ENCODE assay signal across 20 cellular contexts in the genomic region with DNA sequence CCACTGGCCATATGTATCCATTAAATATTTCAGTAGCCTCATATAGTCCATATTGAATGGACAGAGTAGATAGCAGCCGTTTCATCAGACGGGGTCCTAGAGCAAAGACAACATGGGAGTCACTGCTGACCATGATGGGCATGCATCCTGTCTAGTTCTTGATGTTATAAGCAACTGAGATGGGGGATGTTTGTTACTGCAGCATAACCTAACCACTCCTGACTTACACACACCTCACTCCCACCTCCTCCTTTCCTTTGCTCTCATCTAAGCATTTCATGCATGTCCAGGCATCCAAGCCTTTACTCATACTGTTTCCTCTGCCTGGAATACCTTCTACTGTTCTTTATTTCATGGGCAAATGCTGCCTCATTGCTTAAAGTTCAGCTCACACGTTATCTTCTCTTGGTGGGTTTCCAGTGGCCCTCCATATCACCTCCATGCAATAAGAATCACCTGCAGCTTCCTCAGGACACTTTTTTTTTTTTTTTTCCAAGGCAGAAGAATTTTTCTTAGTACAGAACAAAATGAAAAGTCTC.
DNase-seq lines count a peak whose midpoint lies in the region; ATAC-seq, FAIRE-seq and TF ChIP-seq lines count a peak whose summit lies in the region.
"Had no signal": no experiment of that assay in that cellular context is flagged by ENCODE, and none has a peak within 500 bp of the region (broad histone marks: within the 10 kb centered on the region; RNA-seq: fewer than 3 reads in every experiment).

No MANE protein-coding gene starts in this region.

- H2BK12ac ChIP-seq in trophoblast cell (ENCODE audit: low read length), result no peak overlapping the region

- H3K4me2 ChIP-seq in HepG2 (ENCODE audit: low read depth, low read length), result no peak overlapping the region
- no peak overlapping the region for H3K4me2 ChIP-seq in trophoblast cell (ENCODE audit: low read length)
- H3K4me2 ChIP-seq: A549; BLaER1 treated with 17β-estradiol and CSF1 and Interleukin-3, amounts not matched to agents 10 nM and 100 nM had no signal

- CTCF ChIA-PET in HepG2 (lab: Yijun Ruan, JAX; ENCODE audit: low intra/inter-chr PET ratio, low total read pairs), result no interaction called here

- no peak for TF ChIP-seq CTCF in HepG2 (CRISPR knock-in tag; IDR thresholded peaks at IDR 0.05)
- TF ChIP-seq CTCF in right lobe of liver (IDR thresholded peaks at IDR 0.05), result no peak
- TF ChIP-seq CTCF in mesothelial cell of epicardium (IDR thresholded peaks at IDR 0.05; ENCODE audit: unreplicated experiment), result no peak

- H3K27me3 Mint-ChIP-seq in mesothelial cell of epicardium (ENCODE audit: low read depth), result no peaks in the 10 kb centered on the region
- H3K27me3 Mint-ChIP-seq: CD4-positive, alpha-beta T cell had no signal

- H3K4me3 ChIP-seq in HepG2 (replicated peaks in 1 of 3; ENCODE audit: insufficient read depth in 1 of 3, low read depth in 2 of 3, low read length in 3 of 3), result no peak overlapping the region
- no peak overlapping the region for H3K4me3 ChIP-seq in right lobe of liver
- no peak overlapping the region for H3K4me3 ChIP-seq in trophoblast cell (ENCODE audit: low read depth, low read length)
- H3K4me3 ChIP-seq: A549; BLaER1 treated with 17β-estradiol and CSF1 and Interleukin-3, amounts not matched to agents 10 nM and 100 nM had no signal

- H3K9ac ChIP-seq in HepG2 (ENCODE audit: insufficient read depth, low read depth, low read length) (no peak overlapping the region), trophoblast cell (ENCODE audit: low read length) (no peak overlapping the region)
- H3K9ac ChIP-seq: BLaER1 treated with 17β-estradiol and CSF1 and Interleukin-3, amounts not matched to agents 10 nM and 100 nM had no signal

- H3K18ac ChIP-seq in trophoblast cell (ENCODE audit: low read length), result no peak overlapping the region

- H3K27me3 ChIP-seq in HepG2 (ENCODE audit: control insufficient read depth in 1 of 2, insufficient read depth in 2 of 2, low read length in 2 of 2) (peaks cover 0 to 2% of the 10 kb centered on the region in 2 experiments; a peak in 1 of 5 replicates), right lobe of liver (no peaks in the 10 kb centered on the region), trophoblast cell (ENCODE audit: insufficient read depth, low read length) (no peaks in the 10 kb centered on the region)
- H3K27me3 ChIP-seq: BLaER1 treated with 17β-estradiol and CSF1 and Interleukin-3, amounts not matched to agents 10 nM and 100 nM had no signal

- no peak overlapping the region for H3K4me3 Mint-ChIP-seq in mesothelial cell of epicardium
- H3K4me3 Mint-ChIP-seq: B cell; CD4-positive, alpha-beta T cell; CD8-positive, alpha-beta T cell had no signal

- peak overlapping the region; percentile 43 for H3K27ac Mint-ChIP-seq in mesothelial cell of epicardium
- H3K27ac Mint-ChIP-seq: B cell; CD4-positive, alpha-beta T cell; CD8-positive, alpha-beta T cell had no signal

- no peaks in the 10 kb centered on the region for H3K79me2 ChIP-seq in HepG2 (ENCODE audit: insufficient read depth, low read length)
- H3K79me2 ChIP-seq in trophoblast cell (ENCODE audit: control insufficient read depth, insufficient read depth, low read length, poor library complexity), result no peaks in the 10 kb centered on the region

- POLR2A ChIA-PET in HepG2 (lab: Yijun Ruan, JAX), result no interaction called here

- intact Hi-C loops in HepG2 (cut with micrococcal nuclease; ENCODE audit: unreplicated experiment) (no loop called here), right lobe of liver (cut with DNase I) (no loop called here)

- no peaks in the 10 kb centered on the region for H3K9me3 Mint-ChIP-seq in mesothelial cell of epicardium
- H3K9me3 Mint-ChIP-seq: CD4-positive, alpha-beta T cell; CD8-positive, alpha-beta T cell had no signal

- TF ChIP-seq RAD21 in HepG2 (CRISPR knock-in tag; IDR thresholded peaks at IDR 0.05), result no peak

- no peak overlapping the region for H3K14ac ChIP-seq in trophoblast cell (ENCODE audit: low read length)

- no peak overlapping the region for H3K23ac ChIP-seq in trophoblast cell (ENCODE audit: low read length)

- no peak for ATAC-seq in HepG2
- no peak for ATAC-seq in right lobe of liver
- ATAC-seq: A549; CD8-positive, alpha-beta T cell had no signal

- no peaks in the 10 kb centered on the region for H3K9me3 ChIP-seq in HepG2 (ENCODE audit: low read length)
- H3K9me3 ChIP-seq in right lobe of liver, result no peaks in the 10 kb centered on the region
- no peaks in the 10 kb centered on the region for H3K9me3 ChIP-seq in trophoblast cell (ENCODE audit: insufficient read depth, low read depth, low read length)
- H3K9me3 ChIP-seq: A549 had no signal

- BruUV-seq in HepG2 (replicated peaks; lab: Mats Ljungman, UMichigan), result no TSS peak

- H3K4me1 Mint-ChIP-seq in mesothelial cell of epicardium, result peaks cover 45% of the 10 kb centered on the region
- H3K4me1 Mint-ChIP-seq: B cell had no signal

- TF ChIP-seq POLR2A in HepG2 (IDR thresholded peaks at IDR 0.05; ENCODE audit: insufficient read depth in 1 of 2, low read depth in 2 of 2, low read length in 2 of 2) (no peak), right lobe of liver (IDR thresholded peaks at IDR 0.05) (no peak)

- no peak overlapping the region for H3K4ac ChIP-seq in trophoblast cell (ENCODE audit: low read depth, low read length)

- in situ Hi-C loops in HepG2 (cut with HindIII; ENCODE audit: extremely low pct_ligation_motif_present, low pct_unique_long_range_greater_than_20kb), result no loop called here

- no peak overlapping the region for H2BK120ac ChIP-seq in trophoblast cell (ENCODE audit: insufficient read depth, low read length, poor library complexity)

- no peak for FAIRE-seq in HepG2 (lab: Jason Lieb, UNC)
- FAIRE-seq: A549, D721Med, G401.6, GM12891, GM19239 had no signal

- no peaks in the 10 kb centered on the region for H3K36me3 ChIP-seq in HepG2 (replicated peaks in 1 of 2; ENCODE audit: control insufficient read depth in 1 of 2, insufficient read depth in 2 of 2, low read length in 2 of 2)
- H3K36me3 ChIP-seq in right lobe of liver, result no peaks in the 10 kb centered on the region
- H3K36me3 ChIP-seq in trophoblast cell (ENCODE audit: control insufficient read depth in 1 of 2, insufficient read depth in 2 of 2, low read length in 2 of 2), result no peaks in the 10 kb centered on the region
- H3K36me3 ChIP-seq: BLaER1 treated with 17β-estradiol and CSF1 and Interleukin-3, amounts not matched to agents 10 nM and 100 nM had no signal

- H3K27ac ChIP-seq in HepG2 (ENCODE audit: extremely low read length, insufficient read depth, low read length) (no peak overlapping the region), right lobe of liver (no peak overlapping the region), trophoblast cell (ENCODE audit: low read depth, low read length) (no peak overlapping the region)
- H3K27ac ChIP-seq: 22Rv1; A549; BLaER1 treated with 17β-estradiol and CSF1 and Interleukin-3, amounts not matched to agents 10 nM and 100 nM; C4-2B had no signal

- peaks cover 2% of the 10 kb centered on the region for H3K36me3 Mint-ChIP-seq in mesothelial cell of epicardium
- H3K36me3 Mint-ChIP-seq: CD8-positive, alpha-beta T cell had no signal

- H4K20me1 ChIP-seq in HepG2 (ENCODE audit: insufficient read depth, low read length), result no peaks in the 10 kb centered on the region
- H4K20me1 ChIP-seq: BLaER1 treated with 17β-estradiol and CSF1 and Interleukin-3, amounts not matched to agents 10 nM and 100 nM had no signal

- 44% methylated on average over 3 of the region's 3 CpGs for WGBS in HepG2 (ENCODE audit: low lambda C conversion rate)
- WGBS in right lobe of liver (ENCODE audit: insufficient coverage, low coverage, low lambda C conversion rate, missing lambda C conversion rate), result 80% methylated on average over 3 of the region's 3 CpGs
- WGBS in trophoblast cell (ENCODE audit: extremely low coverage, insufficient coverage, insufficient read length), result no CpG with 5 or more reads among the region's 3 CpGs

- H3K79me1 ChIP-seq in trophoblast cell (ENCODE audit: low read length), result peaks cover 5% of the 10 kb centered on the region

- no peak for DNase-seq in HepG2 (ENCODE audit: low spot score)
- DNase-seq in right lobe of liver, result no peak
- no peak for DNase-seq in mesothelial cell of epicardium (ENCODE audit: low spot score in 2 of 2, unreplicated experiment in 2 of 2)
- no peak for DNase-seq in effector CD4-positive, alpha-beta T cell
- DNase-seq in trophoblast cell, result no peak
- DNase-seq: AML-193; Calu3; CD4-positive, alpha-beta T cell; CD8-positive, alpha-beta T cell; DMS79 treated with DMSO at 0.1 percent for 48 hours; GF-D8 had no signal

- H2AFZ ChIP-seq in HepG2 (ENCODE audit: low read length), result no peak overlapping the region
- H2AFZ ChIP-seq in trophoblast cell (ENCODE audit: insufficient read depth, low read length, poor library complexity), result no peak overlapping the region

- no peak overlapping the region for H4K8ac ChIP-seq in trophoblast cell (ENCODE audit: low read depth, low read length)

- TF ChIP-seq EP300 in HepG2 (IDR thresholded peaks at IDR 0.05; ENCODE audit: low read depth in 2 of 2, low read length in 2 of 2) (no peak), HepG2 (CRISPR knock-in tag; IDR thresholded peaks at IDR 0.05; ENCODE audit: borderline replicate concordance) (no peak)

- H4K12ac ChIP-seq in trophoblast cell (ENCODE audit: low read depth, low read length), result no peak overlapping the region

- H3K4me1 ChIP-seq in HepG2 (ENCODE audit: insufficient read depth, low read length) (peaks cover 13% of the 10 kb centered on the region), right lobe of liver (no peaks in the 10 kb centered on the region), trophoblast cell (ENCODE audit: control insufficient read depth in 1 of 2, insufficient read depth in 2 of 2, low read length in 2 of 2) (peaks cover 3 to 10% of the 10 kb centered on the region in 2 experiments)
- H3K4me1 ChIP-seq: BLaER1 treated with 17β-estradiol and CSF1 and Interleukin-3, amounts not matched to agents 10 nM and 100 nM had no signal

- H4K91ac ChIP-seq in trophoblast cell (ENCODE audit: low read depth, low read length), result no peak overlapping the region

- no peak overlapping the region for H2BK5ac ChIP-seq in trophoblast cell (ENCODE audit: low read depth, low read length, poor library complexity)

- H2AK5ac ChIP-seq in trophoblast cell (ENCODE audit: low read length), result no peak overlapping the region

TF ChIP-seq in HepG2, 621 proteins besides CTCF, POLR2A, EP300 and RAD21:
- no peak for TF ChIP-seq ZFAT (CRISPR knock-in tag; conservative IDR thresholded peaks at IDR 0.05)
- TF ChIP-seq ZNF12 (CRISPR knock-in tag; IDR thresholded peaks at IDR 0.05), result peak; percentile 96
- TF ChIP-seq SAP130 (CRISPR knock-in tag; IDR thresholded peaks at IDR 0.05; ENCODE audit: low read depth), result no peak
- TF ChIP-seq ZMYM3 (CRISPR knock-in tag; IDR thresholded peaks at IDR 0.05), result no peak
- TF ChIP-seq, protein P1, sequence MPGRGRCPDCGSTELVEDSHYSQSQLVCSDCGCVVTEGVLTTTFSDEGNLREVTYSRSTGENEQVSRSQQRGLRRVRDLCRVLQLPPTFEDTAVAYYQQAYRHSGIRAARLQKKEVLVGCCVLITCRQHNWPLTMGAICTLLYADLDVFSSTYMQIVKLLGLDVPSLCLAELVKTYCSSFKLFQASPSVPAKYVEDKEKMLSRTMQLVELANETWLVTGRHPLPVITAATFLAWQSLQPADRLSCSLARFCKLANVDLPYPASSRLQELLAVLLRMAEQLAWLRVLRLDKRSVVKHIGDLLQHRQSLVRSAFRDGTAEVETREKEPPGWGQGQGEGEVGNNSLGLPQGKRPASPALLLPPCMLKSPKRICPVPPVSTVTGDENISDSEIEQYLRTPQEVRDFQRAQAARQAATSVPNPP (CRISPR knock-in tag; IDR thresholded peaks at IDR 0.05), result no peak
